ENCODE assay signal across 9 cellular contexts in genomic region chr3:137768361-137769320, GRCh38. TPM values are rescaled to one million over a fixed set of nuclear protein-coding genes. Genes with fewer than 3 reads are reported as not detected.
DNase-seq lines count a peak whose midpoint lies in the region; ATAC-seq and TF ChIP-seq lines count a peak whose summit lies in the region.
"Had no signal": no experiment of that assay in that cellular context is flagged by ENCODE, and none has a peak within 500 bp of the region (broad histone marks: within the 10 kb centered on the region; RNA-seq: fewer than 3 reads in every experiment).

No MANE protein-coding gene starts in this region.

- no peak for TF ChIP-seq CTCF in chondrocyte (IDR thresholded peaks at IDR 0.05)
- TF ChIP-seq CTCF in lower leg skin (IDR thresholded peaks at IDR 0.05), result no peak
- no peak for TF ChIP-seq CTCF in CD4-positive, alpha-beta T cell (IDR thresholded peaks at IDR 0.05)

- no peak for TF ChIP-seq POLR2A in lower leg skin (IDR thresholded peaks at IDR 0.05)

- H3K4me3 ChIP-seq in lower leg skin (ENCODE audit: low read depth, poor library complexity, severe bottlenecking) (peak overlapping the region; percentile 12), stomach smooth muscle (ENCODE audit: low read length in 2 of 2) (peak overlapping the region; percentile 60 to 65)

- no peak overlapping the region for H3K27ac ChIP-seq in stomach smooth muscle (ENCODE audit: low read length)
- no peak overlapping the region for H3K27ac ChIP-seq in CD4-positive, alpha-beta T cell (ENCODE audit: low read depth, low read length)

- H3K36me3 ChIP-seq in stomach smooth muscle (ENCODE audit: control insufficient read depth in 2 of 2, insufficient read depth in 2 of 2, low read length in 2 of 2), result no peaks in the 10 kb centered on the region

- no peaks in the 10 kb centered on the region for H3K36me3 Mint-ChIP-seq in chondrocyte (ENCODE audit: low read depth)
- no peaks in the 10 kb centered on the region for H3K36me3 Mint-ChIP-seq in CD4-positive, alpha-beta T cell (ENCODE audit: low read depth)

- POLR2A ChIA-PET in CD4-positive, alpha-beta T cell (lab: Charles Lee), result no interaction called here

- H3K27me3 Mint-ChIP-seq in chondrocyte (ENCODE audit: low read depth), result peaks cover 89% of the 10 kb centered on the region
- H3K27me3 Mint-ChIP-seq in CD4-positive, alpha-beta T cell, result peaks cover 91% of the 10 kb centered on the region

- peak overlapping the region; percentile 42 for H3K4me3 Mint-ChIP-seq in chondrocyte (ENCODE audit: unreplicated experiment)
- H3K4me3 Mint-ChIP-seq in CD4-positive, alpha-beta T cell, result no peak overlapping the region
- H3K4me3 Mint-ChIP-seq: B cell had no signal

- CTCF ChIA-PET in CD4-positive, alpha-beta T cell (lab: Charles Lee), result no interaction called here

- ATAC-seq in CD4-positive, alpha-beta T cell (ENCODE audit: poor library complexity), result no peak

- 2 to 5% methylated on average over 47 to 55 of the region's 59 CpGs for WGBS in lower leg skin, 2 donors

- no peak overlapping the region for H3K27ac Mint-ChIP-seq in chondrocyte (ENCODE audit: unreplicated experiment)
- H3K27ac Mint-ChIP-seq in CD4-positive, alpha-beta T cell, result no peak overlapping the region
- H3K27ac Mint-ChIP-seq: B cell had no signal

- peaks cover 37% of the 10 kb centered on the region for H3K4me1 Mint-ChIP-seq in chondrocyte (ENCODE audit: low read depth)
- peaks cover 16% of the 10 kb centered on the region for H3K4me1 Mint-ChIP-seq in CD4-positive, alpha-beta T cell (ENCODE audit: low read depth)

- peaks cover 45% of the 10 kb centered on the region for H3K4me1 ChIP-seq in stomach smooth muscle (ENCODE audit: control insufficient read depth, insufficient read depth, low read length)

- H3K9me3 ChIP-seq in stomach smooth muscle (ENCODE audit: control insufficient read depth in 2 of 2, low read length in 2 of 2), result no peaks in the 10 kb centered on the region
- no peaks in the 10 kb centered on the region for H3K9me3 ChIP-seq in CD4-positive, alpha-beta T cell (ENCODE audit: control insufficient read depth, low read length)

- intact Hi-C loops in lower leg skin (cut with DNase I; ENCODE audit: low total_unique reads), result no loop called here
- intact Hi-C loops in CD4-positive, alpha-beta T cell (cut with DNase I, micrococcal nuclease), result no loop called here

- H3K27me3 ChIP-seq in stomach smooth muscle (ENCODE audit: control insufficient read depth in 1 of 2, insufficient read depth in 2 of 2, low read length in 2 of 2), result peaks cover 75 to 90% of the 10 kb centered on the region in 2 donors
- H3K27me3 ChIP-seq in CD4-positive, alpha-beta T cell (ENCODE audit: control insufficient read depth, insufficient read depth, low read length), result peaks cover 96% of the 10 kb centered on the region

- no peak overlapping the region for H3K9ac ChIP-seq in stomach smooth muscle (ENCODE audit: low read length in 2 of 2)

- H3K9me3 Mint-ChIP-seq in chondrocyte (ENCODE audit: low read depth), result no peaks in the 10 kb centered on the region
- no peaks in the 10 kb centered on the region for H3K9me3 Mint-ChIP-seq in CD4-positive, alpha-beta T cell

- peak; percentile 46 for DNase-seq in NCI-H82 (lab: John Stamatoyannopoulos, UW)
- DNase-seq in NCI-H82 treated with DMSO at 0.1 percent for 48 hours (lab: John Stamatoyannopoulos, UW; ENCODE audit: unreplicated experiment), result no peak
- peak; percentile 80 for DNase-seq in chondrocyte (ENCODE audit: low spot score)
- no peak for DNase-seq in lower leg skin (ENCODE audit: low spot score in 2 of 2)
- DNase-seq in activated CD4-positive, CD25-positive, alpha-beta regulatory T cell treated with anti-CD3 and anti-CD28 coated beads, Interleukin-2, amount 50 U/mL, for 72 hours, result no peak
- no peak for DNase-seq in stimulated activated CD4-positive, alpha-beta T cell treated with anti-CD3 and anti-CD28 coated beads, Interleukin-15, amount 100 ng/mL, for 24 hours
- DNase-seq in CD4-positive, alpha-beta T cell, result no peak

RNA-seq across cellular contexts. Expression of gene SOX14, which starts 4.5 kb away (rescaled TPM):
- total RNA-seq in chondrocyte (not detected in 3 replicates), lower leg skin (not detected)
- total RNA-seq in CD4-positive, alpha-beta T cell, result not detected
- total RNA-seq: B cell had no signal

Comparison
In these comparisons a context has a peak if more than half of its experiments do, and no peak if none do; other contexts are left out.
1. DNase-seq: peak in NCI-H82 (single experiment) and chondrocyte (single experiment); none in NCI-H82 treated with DMSO at 0.1 percent for 48 hours (single experiment), lower leg skin (0 of 2), activated CD4-positive, CD25-positive, alpha-beta regulatory T cell treated with anti-CD3 and anti-CD28 coated beads, Interleukin-2, amount 50 U/mL, for 72 hours (single experiment), stimulated activated CD4-positive, alpha-beta T cell treated with anti-CD3 and anti-CD28 coated beads, Interleukin-15, amount 100 ng/mL, for 24 hours (single experiment) and CD4-positive, alpha-beta T cell (0 of 10).